ENCODE assay signal across 25 cellular contexts in genomic region chr15:69612112-69612511, GRCh38.
DNase-seq lines count a peak whose midpoint lies in the region; ATAC-seq and TF ChIP-seq lines count a peak whose summit lies in the region.
"Had no signal": no experiment of that assay in that cellular context is flagged by ENCODE, and none has a peak within 500 bp of the region (broad histone marks: within the 10 kb centered on the region; RNA-seq: fewer than 3 reads in every experiment).

No MANE protein-coding gene starts in this region.

- no peaks in the 10 kb centered on the region for H3K9me3 ChIP-seq in heart right ventricle
- H3K9me3 ChIP-seq: BE2C, SJCRH30, suprapubic skin had no signal

- H3K27me3 ChIP-seq in heart right ventricle: no peaks in the 10 kb centered on the region
- H3K27me3 ChIP-seq: SJCRH30, suprapubic skin had no signal

- no peak overlapping the region for H3K27ac ChIP-seq in heart right ventricle
- H3K27ac ChIP-seq: KMS-11, SJCRH30, suprapubic skin had no signal

- ATAC-seq in heart right ventricle (peak in 6 of 8 donors; percentile 26 to 80 (median 60)), left cardiac atrium (no peak)
- ATAC-seq: activated CD8-positive, alpha-beta T cell treated with anti-CD3 and anti-CD28 coated beads, Interleukin-2, amount 10 ng/mL, durations not matched to agents 7 days and 5 days; activated T-cell treated with anti-CD3 and anti-CD28 coated beads, Interleukin-2, amount 50 U/mL, for 4 hours; GM12878; left colon; Panc1; stimulated activated naive B cell treated with anti-CD40 and anti-IgM and Interleukin-4, amounts not matched to agents 10 μg/mL and 1 μg/mL and 100 μg/mL, for 72 hours; T-cell had no signal

- intact Hi-C loops in heart right ventricle (cut with DNase I) (no loop called here), left cardiac atrium (cut with DNase I) (no loop called here)

- no peak overlapping the region for H3K4me3 ChIP-seq in heart right ventricle
- H3K4me3 ChIP-seq: GM12878, SJCRH30, smooth muscle cell, suprapubic skin had no signal

- DNase-seq in heart right ventricle: peak in 1 of 2 donors; percentile 32
- DNase-seq in left cardiac atrium: no peak
- DNase-seq in NCI-H146 treated with DMSO at 0.1 percent for 48 hours (lab: John Stamatoyannopoulos, UW; ENCODE audit: unreplicated experiment): peak; percentile 11
- peak; percentile 23 for DNase-seq in NCI-H774 (lab: John Stamatoyannopoulos, UW)
- DNase-seq in ureter (ENCODE audit: low spot score): peak; percentile 35
- no peak for DNase-seq in iPS-NIHi11 (ENCODE audit: low spot score)
- DNase-seq in NK-92 (lab: John Stamatoyannopoulos, UW; ENCODE audit: unreplicated experiment): no peak
- DNase-seq in inferior parietal cortex (ENCODE audit: extremely low spot score): no peak
- DNase-seq: activated CD4-positive, alpha-beta T cell treated with anti-CD3 and anti-CD28 coated beads for 1 hour; activated CD8-positive, alpha-beta T cell treated with anti-CD3 and anti-CD28 coated beads, Interleukin-2, amount 10 ng/mL, durations not matched to agents 7 days and 5 days; activated T-cell treated with anti-CD3 and anti-CD28 coated beads, Interleukin-2, amount 50 U/mL, for 4 hours; BE2C; effector CD4-positive, alpha-beta T cell; H7; left colon; naive B cell; NCI-H2171 treated with DMSO at 0.1 percent for 48 hours; SJCRH30; stimulated activated naive B cell treated with anti-CD40 and anti-IgM and Interleukin-4, amounts not matched to agents 10 μg/mL and 1 μg/mL and 100 μg/mL, for 72 hours; T-cell had no signal

- TF ChIP-seq CTCF in heart right ventricle (IDR thresholded peaks at IDR 0.05): no peak

- no peaks in the 10 kb centered on the region for H3K36me3 ChIP-seq in heart right ventricle
- H3K36me3 ChIP-seq: BE2C, SJCRH30, suprapubic skin had no signal

- WGBS in heart right ventricle, 2 donors: 59 to 70% methylated on average over 2 of the region's 2 CpGs

- peaks cover 0 to 14% (median 0%) of the 10 kb centered on the region in 9 donors for H3K4me1 ChIP-seq in heart right ventricle
- H3K4me1 ChIP-seq: BE2C, SJCRH30, suprapubic skin had no signal

Comparison
In these comparisons a context has a peak if more than half of its experiments do, and no peak if none do; other contexts are left out.
1. ATAC-seq: peak in heart right ventricle (6 of 8); none in left cardiac atrium (0 of 2).
2. DNase-seq: peak in NCI-H146 treated with DMSO at 0.1 percent for 48 hours (single experiment), NCI-H774 (single experiment) and ureter (single experiment); none in left cardiac atrium (single experiment), iPS-NIHi11 (single experiment), NK-92 (single experiment) and inferior parietal cortex (single experiment).